ENCODE assay signal across 1 cellular context in genomic region chr11:61129608-61130523, GRCh38.
TF ChIP-seq lines count a peak whose summit lies in the region.

No MANE protein-coding gene starts in this region.

TF ChIP-seq in HepG2, 621 proteins besides CTCF, POLR2A, EP300 and RAD21 (continued from another document and continues in another):
- TF ChIP-seq ZFP91 (CRISPR knock-in tag; IDR thresholded peaks at IDR 0.05; ENCODE audit: borderline replicate concordance) (peak; percentile 91), SPEN (CRISPR knock-in tag; IDR thresholded peaks at IDR 0.05; ENCODE audit: low read depth) (peak; percentile 59), KDM2A (CRISPR knock-in tag; IDR thresholded peaks at IDR 0.05; ENCODE audit: borderline replicate concordance, low read depth) (peak; percentile 97), KDM4B (CRISPR knock-in tag; IDR thresholded peaks at IDR 0.05) (peak; percentile 96), ATAD3A (CRISPR knock-in tag; IDR thresholded peaks at IDR 0.05) (no peak), ZNF605 (CRISPR knock-in tag; IDR thresholded peaks at IDR 0.05) (0 out of 2 replicates have a peak, but pooled peaks have one; percentile 56), MXI1 (IDR thresholded peaks at IDR 0.05; ENCODE audit: borderline replicate concordance, low read depth, low read length) (peak; percentile 42; the same call in 1 of the 3 replicates), TEAD3 (CRISPR knock-in tag; optimal IDR thresholded peaks at IDR 0.05; ENCODE audit: borderline replicate concordance) (peak; percentile 93), SMC3 (IDR thresholded peaks at IDR 0.05; ENCODE audit: low read length) (peak; percentile 86), MTF2 (CRISPR knock-in tag; IDR thresholded peaks at IDR 0.05; ENCODE audit: borderline replicate concordance) (no peak), ZNF563 (CRISPR knock-in tag; IDR thresholded peaks at IDR 0.05) (no peak), NR3C1 (CRISPR knock-in tag; IDR thresholded peaks at IDR 0.05) (no peak), ZNF567 (CRISPR knock-in tag; IDR thresholded peaks at IDR 0.05; ENCODE audit: borderline replicate concordance) (no peak), ZC3H13 (CRISPR knock-in tag; IDR thresholded peaks at IDR 0.05) (no peak), ZNF124 (CRISPR knock-in tag; IDR thresholded peaks at IDR 0.05) (peak; percentile 67; the same call in 1 of the 2 replicates), ZNF331 (CRISPR knock-in tag; IDR thresholded peaks at IDR 0.05) (peak; percentile 68; the same call in 1 of the 2 replicates), PAWR (CRISPR knock-in tag; IDR thresholded peaks at IDR 0.05; ENCODE audit: borderline replicate concordance) (no peak), PATZ1 (CRISPR knock-in tag; IDR thresholded peaks at IDR 0.05) (peak; percentile 70), AFF4 (CRISPR knock-in tag; IDR thresholded peaks at IDR 0.05) (no peak), MXD4 (CRISPR knock-in tag; IDR thresholded peaks at IDR 0.05) (peak; percentile 61; the same call in 1 of the 2 replicates), TGIF2 (CRISPR knock-in tag; IDR thresholded peaks at IDR 0.05) (no peak), ATF2 (CRISPR knock-in tag; IDR thresholded peaks at IDR 0.05) (peak; percentile 79), KLF13 (CRISPR knock-in tag; IDR thresholded peaks at IDR 0.05) (no peak), PCBP2 (optimal IDR thresholded peaks at IDR 0.05; ENCODE audit: low read depth, low read length, poor library complexity, severe bottlenecking) (no peak), ZNF570 (CRISPR knock-in tag; IDR thresholded peaks at IDR 0.05; ENCODE audit: borderline replicate concordance) (no peak), CREB3 (CRISPR knock-in tag; IDR thresholded peaks at IDR 0.05) (no peak), ZNF547 (CRISPR knock-in tag; IDR thresholded peaks at IDR 0.05) (peak; percentile 47; the same call in 1 of the 2 replicates), MED13 (CRISPR knock-in tag; IDR thresholded peaks at IDR 0.05) (no peak), ZNF598 (CRISPR knock-in tag; IDR thresholded peaks at IDR 0.05; ENCODE audit: borderline replicate concordance) (0 out of 2 replicates have a peak, but pooled peaks have one; percentile 47), ZNF800 (CRISPR knock-in tag; IDR thresholded peaks at IDR 0.05) (0 out of 2 replicates have a peak, but pooled peaks have one; percentile 52), DMAP1 (CRISPR knock-in tag; IDR thresholded peaks at IDR 0.05) (0 out of 2 replicates have a peak, but pooled peaks have one; percentile 50), ZNF350 (CRISPR knock-in tag; IDR thresholded peaks at IDR 0.05; ENCODE audit: borderline replicate concordance, low read depth) (peak; percentile 67; the same call in 1 of the 2 replicates), REL (CRISPR knock-in tag; conservative IDR thresholded peaks at IDR 0.05) (no peak), ZMYM4 (CRISPR knock-in tag; IDR thresholded peaks at IDR 0.05) (peak; percentile 97), ZNF703 (CRISPR knock-in tag; IDR thresholded peaks at IDR 0.05; ENCODE audit: borderline replicate concordance) (no peak), PBX3 (CRISPR knock-in tag; IDR thresholded peaks at IDR 0.05; ENCODE audit: borderline replicate concordance) (no peak), NFYB (CRISPR knock-in tag; IDR thresholded peaks at IDR 0.05) (peak; percentile 62), ZNF781 (CRISPR knock-in tag; IDR thresholded peaks at IDR 0.05; ENCODE audit: borderline replicate concordance, not compliant biosample characterization) (peak; percentile 27), ZNF83 (CRISPR knock-in tag; IDR thresholded peaks at IDR 0.05; ENCODE audit: borderline replicate concordance) (no peak), ZNF740 (CRISPR knock-in tag; IDR thresholded peaks at IDR 0.05) (peak; percentile 41; the same call in 1 of the 2 replicates), ZNF784 (CRISPR knock-in tag; IDR thresholded peaks at IDR 0.05; ENCODE audit: borderline replicate concordance) (no peak), ZNF207 (IDR thresholded peaks at IDR 0.05; ENCODE audit: borderline replicate concordance) (no peak), HIC2 (CRISPR knock-in tag; IDR thresholded peaks at IDR 0.05; ENCODE audit: low read depth) (no peak), DDIT3 (CRISPR knock-in tag; IDR thresholded peaks at IDR 0.05) (no peak), ZNF564 (CRISPR knock-in tag; IDR thresholded peaks at IDR 0.05) (no peak), ATF7 (IDR thresholded peaks at IDR 0.05) (no peak), ATF7 (CRISPR knock-in tag; IDR thresholded peaks at IDR 0.05) (no peak), CEBPG (CRISPR knock-in tag; IDR thresholded peaks at IDR 0.05) (peak; percentile 51; the same call in 1 of the 2 replicates), ZNF629 (CRISPR knock-in tag; conservative IDR thresholded peaks at IDR 0.05) (0 out of 2 replicates have a peak, but pooled peaks have one; percentile 13), SP2 (CRISPR knock-in tag; IDR thresholded peaks at IDR 0.05) (no peak), HNF4G (IDR thresholded peaks at IDR 0.05; ENCODE audit: borderline replicate concordance, low read depth, low read length) (no peak), HNF4G (CRISPR knock-in tag; IDR thresholded peaks at IDR 0.05; ENCODE audit: borderline replicate concordance, low read depth) (no peak)
